ENCODE assay signal across 1 cellular context in genomic region chr2:124018894-124019293, GRCh38.
TF ChIP-seq lines count a peak whose summit lies in the region.

No MANE protein-coding gene starts in this region.

TF ChIP-seq in GM23338, 12 proteins besides CTCF, POLR2A, EP300 and RAD21 (continued from another document):
- TF ChIP-seq ZNF462 (CRISPR knock-in tag; IDR thresholded peaks at IDR 0.05) (no peak), ZNF114 (CRISPR knock-in tag; IDR thresholded peaks at IDR 0.05) (no peak), NANOG (IDR thresholded peaks at IDR 0.05; ENCODE audit: borderline replicate concordance) (no peak)
TF ChIP-seq in GM23338: peak in this region for 0.
